ENCODE assay signal across 8 cellular contexts in genomic region chrX:15855562-15856256, GRCh38. TPM values are rescaled to one million over a fixed set of nuclear protein-coding genes. Genes with fewer than 3 reads are reported as not detected.
DNase-seq lines count a peak whose midpoint lies in the region; ATAC-seq and TF ChIP-seq lines count a peak whose summit lies in the region.

No MANE protein-coding gene starts in this region.

- TF ChIP-seq EP300 in suprapubic skin (IDR thresholded peaks at IDR 0.05): no peak

- no peak for ATAC-seq in GM23338
- ATAC-seq in HG03442 (IDR thresholded peaks at IDR 0.05; ENCODE audit: unreplicated experiment): no peak

- POLR2A ChIA-PET in activated CD4-positive, alpha-beta memory T cell treated with anti-CD3 and anti-CD28 coated beads, Interleukin-2, amount 10 ng/mL, durations not matched to agents 7 days and 5 days (lab: Charles Lee): interaction anchor here (0.7 to 2.2 kb wide), 14 partner anchors 10 to 1015 kb away, joined by 3 to 33 read pairs (median 5); partner anchors contain the start of genes CA5B, SYAP1 and ZRSR2

- peak overlapping the region; percentile 90 for H3K4me3 Mint-ChIP-seq in GM23338
- peak overlapping the region; percentile 87 for H3K4me3 Mint-ChIP-seq in activated CD4-positive, alpha-beta memory T cell treated with anti-CD3 and anti-CD28 coated beads, Interleukin-2, amount 10 ng/mL, durations not matched to agents 7 days and 5 days

- TF ChIP-seq CTCF in GM23338 (conservative IDR thresholded peaks at IDR 0.05; ENCODE audit: low read depth in 2 of 2) (no peak), suprapubic skin (IDR thresholded peaks at IDR 0.05) (no peak)

- H3K4me1 ChIP-seq in GM23338 (ENCODE audit: insufficient read depth) (peaks cover 24% of the 10 kb centered on the region), iPS-18a (ENCODE audit: control insufficient read depth, low read depth, low read length) (peaks cover 37% of the 10 kb centered on the region), suprapubic skin (peaks cover 10% of the 10 kb centered on the region)

- H3K4me2 ChIP-seq in GM23338: peak overlapping the region; percentile 88

- H3K4me3 ChIP-seq in GM23338 (peak overlapping the region; percentile 83), iPS-18a (ENCODE audit: low read length) (peak overlapping the region; percentile 98), suprapubic skin (peak overlapping the region; percentile 74)

- H3K27ac Mint-ChIP-seq in GM23338: peak overlapping the region; percentile 96
- peak overlapping the region; percentile 85 for H3K27ac Mint-ChIP-seq in activated CD4-positive, alpha-beta memory T cell treated with anti-CD3 and anti-CD28 coated beads, Interleukin-2, amount 10 ng/mL, durations not matched to agents 7 days and 5 days

- CTCF ChIA-PET in activated CD4-positive, alpha-beta memory T cell treated with anti-CD3 and anti-CD28 coated beads, Interleukin-2, amount 10 ng/mL, durations not matched to agents 7 days and 5 days (lab: Charles Lee): interaction anchor here (0.5 to 1.6 kb wide), 5 partner anchors 40 to 118 kb away, joined by 3 to 7 read pairs (median 4); no protein-coding TSS in a partner anchor

- H3K79me2 ChIP-seq in GM23338 (replicated peaks; ENCODE audit: insufficient read depth): peaks cover 36% of the 10 kb centered on the region

- no peaks in the 10 kb centered on the region for H3K27me3 Mint-ChIP-seq in GM23338 (ENCODE audit: insufficient read depth, low read depth, poor library complexity)
- H3K27me3 Mint-ChIP-seq in activated CD4-positive, alpha-beta memory T cell treated with anti-CD3 and anti-CD28 coated beads, Interleukin-2, amount 10 ng/mL, durations not matched to agents 7 days and 5 days: peaks cover under 1% of the 10 kb centered on the region

- no peaks in the 10 kb centered on the region; the same call in 2 of the 3 replicates for H3K9me3 Mint-ChIP-seq in GM23338
- H3K9me3 Mint-ChIP-seq in activated CD4-positive, alpha-beta memory T cell treated with anti-CD3 and anti-CD28 coated beads, Interleukin-2, amount 10 ng/mL, durations not matched to agents 7 days and 5 days: no peaks in the 10 kb centered on the region

- peaks cover 22% of the 10 kb centered on the region for H3K4me1 Mint-ChIP-seq in GM23338
- H3K4me1 Mint-ChIP-seq in activated CD4-positive, alpha-beta memory T cell treated with anti-CD3 and anti-CD28 coated beads, Interleukin-2, amount 10 ng/mL, durations not matched to agents 7 days and 5 days: peaks cover 21% of the 10 kb centered on the region

- H3K27me3 ChIP-seq in GM23338 (ENCODE audit: insufficient read depth): no peaks in the 10 kb centered on the region
- no peaks in the 10 kb centered on the region for H3K27me3 ChIP-seq in iPS-18a (ENCODE audit: control insufficient read depth, insufficient read depth, low read length)
- H3K27me3 ChIP-seq in suprapubic skin: no peaks in the 10 kb centered on the region

- H2AFZ ChIP-seq in GM23338: 0 out of 2 replicates have a peak overlapping the region, but pooled peaks have one; percentile 38

- H3K9me2 ChIP-seq in GM23338 (ENCODE audit: insufficient read depth): no peaks in the 10 kb centered on the region

- peak overlapping the region; percentile 58 for H3K9ac ChIP-seq in iPS-18a (ENCODE audit: low read length)

- H3K9me3 ChIP-seq in iPS-18a (ENCODE audit: control insufficient read depth, low read depth, low read length) (no peaks in the 10 kb centered on the region), suprapubic skin (no peaks in the 10 kb centered on the region)

- H3K36me3 ChIP-seq in GM23338 (ENCODE audit: insufficient read depth) (peaks cover 6% of the 10 kb centered on the region; the same call in 1 of the 2 replicates), iPS-18a (ENCODE audit: control insufficient read depth, low read depth, low read length) (peaks cover 22% of the 10 kb centered on the region), suprapubic skin (no peaks in the 10 kb centered on the region)

- H4K20me1 ChIP-seq in GM23338 (replicated peaks; ENCODE audit: insufficient read depth): no peaks in the 10 kb centered on the region

- no peaks in the 10 kb centered on the region for H3F3A ChIP-seq in GM23338 (replicated peaks; ENCODE audit: low read depth)

- H3K36me3 Mint-ChIP-seq in GM23338 (ENCODE audit: low read depth): peaks cover 26% of the 10 kb centered on the region
- H3K36me3 Mint-ChIP-seq in activated CD4-positive, alpha-beta memory T cell treated with anti-CD3 and anti-CD28 coated beads, Interleukin-2, amount 10 ng/mL, durations not matched to agents 7 days and 5 days (ENCODE audit: low read depth): peaks cover 9% of the 10 kb centered on the region

- WGBS in suprapubic skin: 13% methylated on average over 16 of the region's 16 CpGs

- H3K27ac ChIP-seq in GM23338 (ENCODE audit: low read depth) (peak overlapping the region; percentile 79; the same call in 1 of the 2 replicates), iPS-18a (ENCODE audit: low read length) (peak overlapping the region; percentile 2), suprapubic skin (peak overlapping the region; percentile 91)

- no peak for TF ChIP-seq POLR2A in suprapubic skin (IDR thresholded peaks at IDR 0.05)

- DNase-seq in A172 (ENCODE audit: low spot score) (peak; percentile 44), GM23338 (ENCODE audit: low spot score) (no peak), suprapubic skin (ENCODE audit: low spot score in 2 of 2) (no peak), ureter (ENCODE audit: low spot score) (no peak), kidney tubule cell (ENCODE audit: low spot score) (no peak)
- DNase-seq in activated CD4-positive, alpha-beta memory T cell treated with anti-CD3 and anti-CD28 coated beads, Interleukin-2, amount 10 ng/mL, durations not matched to agents 7 days and 5 days: no peak

TF ChIP-seq in GM23338, 12 proteins besides CTCF, POLR2A, EP300 and RAD21:
- TF ChIP-seq STAT1 (IDR thresholded peaks at IDR 0.05; ENCODE audit: unreplicated experiment) (no peak), POLR2AphosphoS5 (IDR thresholded peaks at IDR 0.05; ENCODE audit: low read depth) (peak; percentile 0; the same call in 1 of the 2 replicates)

RNA-seq across cellular contexts. Expression of gene AP1S2, which starts 1.1 kb away (rescaled TPM):
- total RNA-seq in A172 (2014; rRNA removed; shearing (Covaris generic)): 125 and 223 TPM in 2 replicates
- total RNA-seq in GM23338 (2014; rRNA removed; shearing (Covaris generic)): 251 and 380 TPM in 2 replicates
- polyA plus RNA-seq in GM23338 (2016; fragmentation: Nextera tagmentation; extraction: Ambion mirVana): 138 and 160 TPM in 2 replicates
- 10 to 100 TPM; 29.5 to 34.3 TPM for total RNA-seq in activated CD4-positive, alpha-beta memory T cell treated with anti-CD3 and anti-CD28 coated beads, Interleukin-2, amount 10 ng/mL, durations not matched to agents 7 days and 5 days
- total RNA-seq in suprapubic skin (10 to 100 TPM; 15.8 to 32.5 (median 19.5) TPM), ureter (12.6 TPM)

Comparison
In these comparisons a context has a peak if more than half of its experiments do, and no peak if none do; other contexts are left out.
1. H3K27ac ChIP-seq: peak in every context shown above with its lines; median percentile 91 in suprapubic skin; 79 in GM23338; 2 in iPS-18a.